2 cellular contexts compared by ENCODE assay signal in genomic region chr13:100673376-100673830, GRCh38.
TF ChIP-seq lines count a peak whose summit lies in the region.

No MANE protein-coding gene starts in this region.

TF ChIP-seq in GM12878, 131 proteins besides CTCF, POLR2A, EP300 and RAD21:
- 0 out of 2 replicates have a peak, but pooled peaks have one; percentile 30 for TF ChIP-seq YY1 (IDR thresholded peaks at IDR 0.05; ENCODE audit: low read depth, low read length)
- no peak for TF ChIP-seq PKNOX1 (IDR thresholded peaks at IDR 0.05)
- peak; percentile 12; the same call in 1 of the 2 replicates for TF ChIP-seq SPI1 (IDR thresholded peaks at IDR 0.05; ENCODE audit: borderline replicate concordance, insufficient read depth, low read depth, low read length)
- TF ChIP-seq EED (IDR thresholded peaks at IDR 0.05; ENCODE audit: low read depth) = no peak
- no peak for TF ChIP-seq SUPT20H (IDR thresholded peaks at IDR 0.05; ENCODE audit: borderline replicate concordance, control insufficient read depth, low read depth, low read length)
- no peak for TF ChIP-seq ATF2 (IDR thresholded peaks at IDR 0.05; ENCODE audit: low read length)

TF ChIP-seq in HepG2, 621 proteins besides CTCF, POLR2A, EP300 and RAD21 (continues in another document):
- no peak for TF ChIP-seq CEBPG (CRISPR knock-in tag; IDR thresholded peaks at IDR 0.05)
- TF ChIP-seq SAP130 (CRISPR knock-in tag; IDR thresholded peaks at IDR 0.05; ENCODE audit: low read depth) = no peak
- no peak for TF ChIP-seq ZNF12 (CRISPR knock-in tag; IDR thresholded peaks at IDR 0.05)
- no peak for TF ChIP-seq CREM (IDR thresholded peaks at IDR 0.05)
- no peak for TF ChIP-seq CREM (CRISPR knock-in tag; IDR thresholded peaks at IDR 0.05)
- TF ChIP-seq TBL1XR1 (IDR thresholded peaks at IDR 0.05; ENCODE audit: borderline replicate concordance, low read length, partially characterized antibody) = no peak
- no peak for TF ChIP-seq ZNF572 (CRISPR knock-in tag; IDR thresholded peaks at IDR 0.05)
- no peak for TF ChIP-seq KMT2A (CRISPR knock-in tag; IDR thresholded peaks at IDR 0.05)
- no peak for TF ChIP-seq RXRB (CRISPR knock-in tag; IDR thresholded peaks at IDR 0.05; ENCODE audit: borderline replicate concordance)
- no peak for TF ChIP-seq ARNTL (CRISPR knock-in tag; IDR thresholded peaks at IDR 0.05)
- TF ChIP-seq ZSCAN22 (CRISPR knock-in tag; IDR thresholded peaks at IDR 0.05) = no peak
- no peak for TF ChIP-seq ZNF484 (CRISPR knock-in tag; IDR thresholded peaks at IDR 0.05; ENCODE audit: borderline replicate concordance, low read depth)
- no peak for TF ChIP-seq ZNF597 (CRISPR knock-in tag; IDR thresholded peaks at IDR 0.05)
- TF ChIP-seq SAFB2 (CRISPR knock-in tag; IDR thresholded peaks at IDR 0.05; ENCODE audit: borderline replicate concordance, low read depth) = no peak
- TF ChIP-seq TOPORS (CRISPR knock-in tag; IDR thresholded peaks at IDR 0.05) = no peak
- TF ChIP-seq ZNF646 (CRISPR knock-in tag; IDR thresholded peaks at IDR 0.05) = no peak
- 0 out of 2 replicates have a peak, but pooled peaks have one; percentile 21 for TF ChIP-seq MIXL1 (CRISPR knock-in tag; IDR thresholded peaks at IDR 0.05)
- no peak for TF ChIP-seq RFX1 (IDR thresholded peaks at IDR 0.05)
- peak; percentile 48 for TF ChIP-seq ZFX (CRISPR knock-in tag; IDR thresholded peaks at IDR 0.05; ENCODE audit: low read depth)
- TF ChIP-seq ZNF710 (CRISPR knock-in tag; IDR thresholded peaks at IDR 0.05; ENCODE audit: borderline replicate concordance) = 0 out of 2 replicates have a peak, but pooled peaks have one; percentile 41
- TF ChIP-seq YEATS4 (CRISPR knock-in tag; IDR thresholded peaks at IDR 0.05; ENCODE audit: borderline replicate concordance) = no peak
- no peak for TF ChIP-seq TFDP1 (CRISPR knock-in tag; IDR thresholded peaks at IDR 0.05; ENCODE audit: borderline replicate concordance)
- no peak for TF ChIP-seq ZIK1 (CRISPR knock-in tag; IDR thresholded peaks at IDR 0.05; ENCODE audit: borderline replicate concordance, low read depth)
- no peak for TF ChIP-seq PPARG (CRISPR knock-in tag; conservative IDR thresholded peaks at IDR 0.05)
- TF ChIP-seq PHF8 (CRISPR knock-in tag; IDR thresholded peaks at IDR 0.05) = 0 out of 2 replicates have a peak, but pooled peaks have one; percentile 20
- TF ChIP-seq JUNB (CRISPR knock-in tag; IDR thresholded peaks at IDR 0.05; ENCODE audit: borderline replicate concordance) = no peak
- TF ChIP-seq ZFP91 (CRISPR knock-in tag; IDR thresholded peaks at IDR 0.05; ENCODE audit: borderline replicate concordance) = 0 out of 2 replicates have a peak, but pooled peaks have one; percentile 14
- TF ChIP-seq MED13 (CRISPR knock-in tag; IDR thresholded peaks at IDR 0.05) = no peak
- no peak for TF ChIP-seq KDM2A (CRISPR knock-in tag; IDR thresholded peaks at IDR 0.05; ENCODE audit: borderline replicate concordance, low read depth)
- TF ChIP-seq NR2C2 (CRISPR knock-in tag; IDR thresholded peaks at IDR 0.05; ENCODE audit: borderline replicate concordance) = no peak
- no peak for TF ChIP-seq TP53 (CRISPR knock-in tag; conservative IDR thresholded peaks at IDR 0.05)
- no peak for TF ChIP-seq ZNF704 (CRISPR knock-in tag; IDR thresholded peaks at IDR 0.05; ENCODE audit: borderline replicate concordance)
- no peak for TF ChIP-seq MYC (CRISPR knock-in tag; IDR thresholded peaks at IDR 0.05; ENCODE audit: borderline replicate concordance)
- TF ChIP-seq ZNF770 (CRISPR knock-in tag; IDR thresholded peaks at IDR 0.05) = no peak
- TF ChIP-seq NCOA1 (CRISPR knock-in tag; IDR thresholded peaks at IDR 0.05) = no peak
- TF ChIP-seq ZNF468 (CRISPR knock-in tag; IDR thresholded peaks at IDR 0.05) = no peak
- TF ChIP-seq ZNF292 (CRISPR knock-in tag; IDR thresholded peaks at IDR 0.05; ENCODE audit: borderline replicate concordance, low read depth) = no peak
- TF ChIP-seq E2F2 (CRISPR knock-in tag; IDR thresholded peaks at IDR 0.05; ENCODE audit: borderline replicate concordance) = no peak
- no peak for TF ChIP-seq ZFP82 (CRISPR knock-in tag; IDR thresholded peaks at IDR 0.05; ENCODE audit: borderline replicate concordance)
- no peak for TF ChIP-seq ZNF180 (CRISPR knock-in tag; IDR thresholded peaks at IDR 0.05; ENCODE audit: borderline replicate concordance, low read depth)
- TF ChIP-seq ZNF20 (CRISPR knock-in tag; IDR thresholded peaks at IDR 0.05) = no peak
